Comparison of ENCODE assay signal across 8 cellular contexts in the genomic region with DNA sequence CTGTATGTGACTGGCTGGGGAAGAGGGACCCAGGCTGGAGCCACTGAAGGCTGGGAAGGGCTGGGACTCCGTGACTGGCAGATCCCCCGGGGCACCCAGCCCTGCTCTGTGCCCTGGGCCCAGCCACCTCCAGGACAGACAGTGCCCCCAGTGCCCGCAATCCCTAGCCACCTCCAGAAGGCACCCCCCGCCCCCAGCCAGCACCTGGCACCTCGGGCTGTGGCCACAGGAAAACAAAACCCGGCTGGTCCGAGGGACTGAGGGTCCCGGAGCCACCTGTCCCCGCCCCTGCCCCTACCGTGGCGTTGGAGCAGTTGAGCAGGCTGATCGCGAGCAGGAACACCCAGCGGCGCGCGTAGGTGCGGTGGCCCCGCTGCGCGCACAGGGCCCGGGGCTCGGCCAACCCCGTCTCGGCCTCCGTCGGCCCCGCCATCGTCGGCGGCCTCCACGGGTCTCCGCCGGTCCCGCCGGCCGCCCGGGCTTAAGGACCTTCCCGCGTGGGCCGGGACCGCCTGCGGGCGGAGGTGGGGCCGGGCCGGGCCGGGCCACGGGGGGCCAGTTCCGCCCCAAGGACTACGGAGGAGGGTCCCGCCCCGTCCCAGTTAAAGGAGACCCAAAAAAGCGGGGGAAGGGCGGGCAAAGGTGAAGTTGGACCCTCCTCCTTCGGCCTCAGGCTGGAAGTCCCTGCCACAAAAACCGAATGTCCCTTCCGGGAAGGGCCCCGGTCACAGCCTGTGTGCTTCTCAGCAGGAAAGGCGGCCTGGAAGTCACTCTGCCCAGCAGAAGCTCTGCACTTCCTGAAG. TPM values are rescaled to one million over a fixed set of nuclear protein-coding genes. Genes with fewer than 3 reads are reported as not detected.
DNase-seq lines count a peak whose midpoint lies in the region; ATAC-seq and TF ChIP-seq lines count a peak whose summit lies in the region.

A gene (minus strand): TSS at position 457 of the 803 bp plus-strand sequence. CDS start 24 bp downstream, at position 433.

- no TSS peak for BruUV-seq in PC-3 (replicated peaks; lab: Mats Ljungman, UMichigan)

- intact Hi-C loops in PC-3 (cut with micrococcal nuclease), result no loop called here
- intact Hi-C loops in activated T-helper 2 cell treated with anti-CD3 and anti-CD28 coated beads, Interferon-gamma antibody, Interleukin-2, Interleukin-4, amounts not matched to agents 10 μg/mL and 5 μg/mL and 100 μg/mL, durations not matched to agents 14 hours and 24 hours and 36 hours (cut with micrococcal nuclease), result no loop called here

- H3K4me2 ChIP-seq in PC-3 (ENCODE audit: low read length), result no peak within 1 kb of the TSS; the same call in 1 of the 2 replicates

- H3K4me1 Mint-ChIP-seq in nephron, result peaks cover 14% of the 10 kb centered on the region
- H3K4me1 Mint-ChIP-seq in activated T-helper 2 cell treated with anti-CD3 and anti-CD28 coated beads, Interferon-gamma antibody, Interleukin-2, Interleukin-4, amounts not matched to agents 10 μg/mL and 5 μg/mL and 100 μg/mL, durations not matched to agents 14 hours and 24 hours and 36 hours (ENCODE audit: low read depth), result no peaks in the 10 kb centered on the region

- ATAC-seq in PC-3, result no peak
- ATAC-seq in esophagus mucosa, result no peak
- ATAC-seq in HG02981 (IDR thresholded peaks at IDR 0.05; ENCODE audit: unreplicated experiment), result no peak

- H2AFZ ChIP-seq in PC-3 (ENCODE audit: low read length), result no peak within 1 kb of the TSS

- CTCF ChIA-PET in PC-3 (lab: Charles Lee), result no interaction called here

- DNase-seq in AG08396 (ENCODE audit: low spot score), result peak; percentile 41
- no peak for DNase-seq in PC-3
- no peak for DNase-seq in foreskin fibroblast
- no peak for DNase-seq in activated T-helper 2 cell treated with anti-CD3 and anti-CD28 coated beads, Interferon-gamma antibody, Interleukin-2, Interleukin-4, amounts not matched to agents 10 μg/mL and 5 μg/mL and 100 μg/mL, durations not matched to agents 14 hours and 24 hours and 36 hours (ENCODE audit: low spot score)
- no peak for DNase-seq in NCI-H1417 (lab: John Stamatoyannopoulos, UW)

- no peaks in the 10 kb centered on the region for H3K36me3 ChIP-seq in PC-3 (ENCODE audit: low read depth, low read length)

- POLR2A ChIA-PET in PC-3 (lab: Charles Lee; ENCODE audit: unreplicated experiment), result no interaction called here

- H3K27ac Mint-ChIP-seq in nephron, result no peak within 1 kb of the TSS
- H3K27ac Mint-ChIP-seq in activated T-helper 2 cell treated with anti-CD3 and anti-CD28 coated beads, Interferon-gamma antibody, Interleukin-2, Interleukin-4, amounts not matched to agents 10 μg/mL and 5 μg/mL and 100 μg/mL, durations not matched to agents 14 hours and 24 hours and 36 hours, result no peak within 1 kb of the TSS

- H3K9me3 ChIP-seq in PC-3 (ENCODE audit: low read length), result no peaks in the 10 kb centered on the region

- no peaks in the 10 kb centered on the region for H3K27me3 Mint-ChIP-seq in nephron (ENCODE audit: low read depth)
- peaks cover 14% of the 10 kb centered on the region for H3K27me3 Mint-ChIP-seq in activated T-helper 2 cell treated with anti-CD3 and anti-CD28 coated beads, Interferon-gamma antibody, Interleukin-2, Interleukin-4, amounts not matched to agents 10 μg/mL and 5 μg/mL and 100 μg/mL, durations not matched to agents 14 hours and 24 hours and 36 hours (ENCODE audit: low read depth)

- peak within 1 kb of the TSS; percentile 3 to 74 (median 62) for H3K4me3 Mint-ChIP-seq in nephron
- H3K4me3 Mint-ChIP-seq in activated T-helper 2 cell treated with anti-CD3 and anti-CD28 coated beads, Interferon-gamma antibody, Interleukin-2, Interleukin-4, amounts not matched to agents 10 μg/mL and 5 μg/mL and 100 μg/mL, durations not matched to agents 14 hours and 24 hours and 36 hours (ENCODE audit: low read depth), result no peak within 1 kb of the TSS

- H3K4me3 ChIP-seq in PC-3 (ENCODE audit: low read length) (no peak within 1 kb of the TSS), foreskin fibroblast (ENCODE audit: low read depth in 1 of 2, low read length in 2 of 2) (peak within 1 kb of the TSS; percentile 49 to 51)

- H4K20me1 ChIP-seq in PC-3 (ENCODE audit: low read length), result no peaks in the 10 kb centered on the region

- H3K9me3 Mint-ChIP-seq in nephron, result no peaks in the 10 kb centered on the region
- H3K9me3 Mint-ChIP-seq in activated T-helper 2 cell treated with anti-CD3 and anti-CD28 coated beads, Interferon-gamma antibody, Interleukin-2, Interleukin-4, amounts not matched to agents 10 μg/mL and 5 μg/mL and 100 μg/mL, durations not matched to agents 14 hours and 24 hours and 36 hours, result no peaks in the 10 kb centered on the region

- no peaks in the 10 kb centered on the region for H3K36me3 Mint-ChIP-seq in nephron (ENCODE audit: low read depth)
- no peaks in the 10 kb centered on the region for H3K36me3 Mint-ChIP-seq in activated T-helper 2 cell treated with anti-CD3 and anti-CD28 coated beads, Interferon-gamma antibody, Interleukin-2, Interleukin-4, amounts not matched to agents 10 μg/mL and 5 μg/mL and 100 μg/mL, durations not matched to agents 14 hours and 24 hours and 36 hours (ENCODE audit: low read depth)

- H3K9ac ChIP-seq in PC-3 (ENCODE audit: low read length), result no peak within 1 kb of the TSS

- TF ChIP-seq CTCF in PC-3 (conservative IDR thresholded peaks at IDR 0.05; ENCODE audit: low read depth, low read length) (no peak), foreskin fibroblast (IDR thresholded peaks at IDR 0.05; ENCODE audit: low read depth, low read length) (no peak), nephron (IDR thresholded peaks at IDR 0.05; ENCODE audit: unreplicated experiment in 3 of 3) (no peak)

- H3F3A ChIP-seq in PC-3 (ENCODE audit: low read length, unreplicated experiment), result no peaks in the 10 kb centered on the region

- H3K4me1 ChIP-seq in PC-3 (ENCODE audit: insufficient read depth, low read length), result peaks cover 16% of the 10 kb centered on the region

- H3K79me2 ChIP-seq in PC-3 (ENCODE audit: low read length), result no peaks in the 10 kb centered on the region

- H3K27ac ChIP-seq in PC-3 (ENCODE audit: low read length), result peak within 1 kb of the TSS; percentile 67; the same call in 1 of the 2 replicates

- no peaks in the 10 kb centered on the region for H3K9me2 ChIP-seq in PC-3 (replicated peaks; ENCODE audit: low read length)

- no peaks in the 10 kb centered on the region for H3K27me3 ChIP-seq in PC-3 (ENCODE audit: low read length)

RNA-seq across cellular contexts. Expression of the gene that starts here (rescaled TPM):
- total RNA-seq in PC-3 (2014; rRNA removed) (not detected in 2 replicates), esophagus mucosa (2.7 TPM)
- total RNA-seq in activated T-helper 2 cell treated with anti-CD3 and anti-CD28 coated beads, Interferon-gamma antibody, Interleukin-2, Interleukin-4, amounts not matched to agents 10 μg/mL and 5 μg/mL and 100 μg/mL, durations not matched to agents 14 hours and 24 hours and 36 hours, result 0.50 and 0.74 TPM in 2 replicates
